Comparison of ENCODE assay signal across 8 cellular contexts in the genomic region with DNA sequence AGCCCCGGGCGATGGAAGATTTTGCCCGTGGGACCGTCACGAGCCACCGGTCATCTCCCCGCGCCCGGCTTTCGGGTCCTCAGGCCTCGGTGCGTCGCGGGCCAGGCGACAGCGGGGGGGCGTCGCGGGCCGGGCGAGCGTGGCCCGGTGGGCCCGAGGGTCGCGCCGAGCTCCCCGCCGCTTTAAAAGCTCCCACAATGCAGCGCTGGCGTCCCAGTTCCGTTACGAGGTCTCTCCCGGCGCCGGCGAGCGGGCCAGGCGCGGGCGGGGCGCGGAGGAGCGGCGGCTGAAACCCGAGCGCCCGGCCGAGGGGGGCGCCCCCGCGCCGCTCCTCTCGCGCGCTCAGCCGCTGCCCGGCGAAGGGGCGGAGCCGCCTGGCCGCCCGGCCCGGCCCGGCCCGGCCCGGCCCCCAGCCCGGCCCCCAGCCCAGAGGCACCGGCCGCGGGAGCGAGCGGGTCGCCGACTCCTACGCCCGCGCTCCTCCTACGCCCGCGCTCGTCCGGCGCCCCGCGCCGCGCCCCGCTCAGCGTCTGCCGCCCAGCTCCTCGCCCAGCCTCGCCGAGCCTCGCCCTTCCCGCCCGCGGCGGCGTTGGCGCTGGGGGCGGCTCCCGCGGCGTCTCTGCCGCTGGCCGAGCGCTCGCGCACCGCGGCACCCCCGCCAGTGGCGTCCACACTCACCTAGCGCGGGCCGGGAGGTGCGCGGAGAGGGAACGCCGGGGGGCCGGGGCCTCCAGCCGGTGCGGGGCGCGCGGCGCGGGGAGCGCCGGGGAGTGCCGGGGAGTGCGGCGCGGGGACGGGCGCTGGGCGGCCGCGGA. TPM values are rescaled to one million over a fixed set of nuclear protein-coding genes. Genes with fewer than 3 reads are reported as not detected.
DNase-seq lines count a peak whose midpoint lies in the region; ATAC-seq and TF ChIP-seq lines count a peak whose summit lies in the region.

A gene with protein sequence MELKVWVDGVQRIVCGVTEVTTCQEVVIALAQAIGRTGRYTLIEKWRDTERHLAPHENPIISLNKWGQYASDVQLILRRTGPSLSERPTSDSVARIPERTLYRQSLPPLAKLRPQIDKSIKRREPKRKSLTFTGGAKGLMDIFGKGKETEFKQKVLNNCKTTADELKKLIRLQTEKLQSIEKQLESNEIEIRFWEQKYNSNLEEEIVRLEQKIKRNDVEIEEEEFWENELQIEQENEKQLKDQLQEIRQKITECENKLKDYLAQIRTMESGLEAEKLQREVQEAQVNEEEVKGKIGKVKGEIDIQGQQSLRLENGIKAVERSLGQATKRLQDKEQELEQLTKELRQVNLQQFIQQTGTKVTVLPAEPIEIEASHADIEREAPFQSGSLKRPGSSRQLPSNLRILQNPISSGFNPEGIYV (plus strand): TSS at position 429 of the 815 bp plus-strand sequence. CDS start 96,662 bp downstream, outside the sequence.

- H3K27ac ChIP-seq in ACC112 (ENCODE audit: low read depth, low read length) (peak within 1 kb of the TSS; percentile 97), mucosa of rectum (ENCODE audit: low read depth in 2 of 2, low read length in 2 of 2) (peak within 1 kb of the TSS; percentile 73 to 79), upper lobe of left lung (peak within 1 kb of the TSS; percentile 89 to 95 (median 92))

- TF ChIP-seq EP300 in upper lobe of left lung (IDR thresholded peaks at IDR 0.05) = no peak

- H3K79me2 ChIP-seq in ACC112 (ENCODE audit: control insufficient read depth, insufficient read depth, low read length, unreplicated experiment) = peaks cover 38% of the 10 kb centered on the region

- peak in 2 of 4 donors; percentile 61 to 63 for TF ChIP-seq POLR2A in upper lobe of left lung (IDR thresholded peaks at IDR 0.05)

- 0 to 1% methylated on average over 3 to 29 of the region's 140 CpGs for WGBS in upper lobe of left lung, 2 donors

- H3K9me3 ChIP-seq in mucosa of rectum (ENCODE audit: control insufficient read depth in 2 of 2, low read length in 2 of 2) (no peaks in the 10 kb centered on the region), upper lobe of left lung (no peaks in the 10 kb centered on the region)

- TF ChIP-seq CTCF in GM12864 (IDR thresholded peaks at IDR 0.05; ENCODE audit: low read depth, low read length, missing control alignments) (no peak), upper lobe of left lung (IDR thresholded peaks at IDR 0.05) (peak in 2 of 6 experiments; percentile 14 to 24)

- DNase-seq in GM12864 (ENCODE audit: low read depth) (no peak), NCI-H1105 (lab: John Stamatoyannopoulos, UW) (peak; percentile 50), fibroblast of gingiva (ENCODE audit: low read depth) (peak; percentile 82), upper lobe of left lung (peak; percentile 69 to 95)
- DNase-seq in activated CD8-positive, alpha-beta memory T cell treated with anti-CD3 and anti-CD28 coated beads for 48 hours (ENCODE audit: low read depth in 2 of 3, low spot score in 2 of 3) = peak in 2 of 3 experiments; percentile 0 to 4

- H3K27me3 ChIP-seq in ACC112 (ENCODE audit: insufficient read depth, low read length) = no peaks in the 10 kb centered on the region
- H3K27me3 ChIP-seq in mucosa of rectum (ENCODE audit: control insufficient read depth in 2 of 2, insufficient read depth in 2 of 2, low read length in 2 of 2) = peaks cover 13 to 15% of the 10 kb centered on the region in 2 donors
- H3K27me3 ChIP-seq in upper lobe of left lung = no peaks in the 10 kb centered on the region

- ATAC-seq in HG02642 (IDR thresholded peaks at IDR 0.05; ENCODE audit: poor library complexity, unreplicated experiment) = peak; percentile 89
- ATAC-seq in upper lobe of left lung (ENCODE audit: low FRiP score in 2 of 2) = peak; percentile 87 to 95

- peak within 1 kb of the TSS; percentile 80 for H2AFZ ChIP-seq in ACC112 (ENCODE audit: low read length, unreplicated experiment)

- H3K36me3 ChIP-seq in ACC112 (ENCODE audit: insufficient read depth, low read length) (peaks cover 20% of the 10 kb centered on the region; the same call in 1 of the 2 replicates), mucosa of rectum (ENCODE audit: control insufficient read depth in 2 of 2, insufficient read depth in 2 of 2, low read length in 2 of 2) (no peaks in the 10 kb centered on the region), upper lobe of left lung (no peaks in the 10 kb centered on the region)

- H3K4me1 ChIP-seq in ACC112 (ENCODE audit: control insufficient read depth, insufficient read depth, low read length, unreplicated experiment) (peaks cover 28% of the 10 kb centered on the region), mucosa of rectum (ENCODE audit: control insufficient read depth in 2 of 2, insufficient read depth in 2 of 2, low read length in 2 of 2) (peaks cover 4 to 6% of the 10 kb centered on the region in 2 donors), upper lobe of left lung (peaks cover 18 to 26% (median 22%) of the 10 kb centered on the region in 4 donors)

- H3K9ac ChIP-seq in mucosa of rectum (ENCODE audit: low read depth in 1 of 2, low read length in 2 of 2) = peak within 1 kb of the TSS; percentile 56 to 60

- peak within 1 kb of the TSS; percentile 89 for H3K4me3 ChIP-seq in ACC112 (ENCODE audit: low read depth, low read length)
- H3K4me3 ChIP-seq in GM12864 (ENCODE audit: low read depth, low read length) = peak within 1 kb of the TSS; percentile 48
- H3K4me3 ChIP-seq in mucosa of rectum (ENCODE audit: low read length in 2 of 2) = peak within 1 kb of the TSS; percentile 66 to 74
- peak within 1 kb of the TSS; percentile 77 to 94 (median 82) for H3K4me3 ChIP-seq in upper lobe of left lung

RNA-seq across cellular contexts. Expression of the gene that starts here (rescaled TPM):
- 10 to 100 TPM; 23.0 to 78.5 (median 60.7) TPM for total RNA-seq in upper lobe of left lung
